In the genomic region with DNA sequence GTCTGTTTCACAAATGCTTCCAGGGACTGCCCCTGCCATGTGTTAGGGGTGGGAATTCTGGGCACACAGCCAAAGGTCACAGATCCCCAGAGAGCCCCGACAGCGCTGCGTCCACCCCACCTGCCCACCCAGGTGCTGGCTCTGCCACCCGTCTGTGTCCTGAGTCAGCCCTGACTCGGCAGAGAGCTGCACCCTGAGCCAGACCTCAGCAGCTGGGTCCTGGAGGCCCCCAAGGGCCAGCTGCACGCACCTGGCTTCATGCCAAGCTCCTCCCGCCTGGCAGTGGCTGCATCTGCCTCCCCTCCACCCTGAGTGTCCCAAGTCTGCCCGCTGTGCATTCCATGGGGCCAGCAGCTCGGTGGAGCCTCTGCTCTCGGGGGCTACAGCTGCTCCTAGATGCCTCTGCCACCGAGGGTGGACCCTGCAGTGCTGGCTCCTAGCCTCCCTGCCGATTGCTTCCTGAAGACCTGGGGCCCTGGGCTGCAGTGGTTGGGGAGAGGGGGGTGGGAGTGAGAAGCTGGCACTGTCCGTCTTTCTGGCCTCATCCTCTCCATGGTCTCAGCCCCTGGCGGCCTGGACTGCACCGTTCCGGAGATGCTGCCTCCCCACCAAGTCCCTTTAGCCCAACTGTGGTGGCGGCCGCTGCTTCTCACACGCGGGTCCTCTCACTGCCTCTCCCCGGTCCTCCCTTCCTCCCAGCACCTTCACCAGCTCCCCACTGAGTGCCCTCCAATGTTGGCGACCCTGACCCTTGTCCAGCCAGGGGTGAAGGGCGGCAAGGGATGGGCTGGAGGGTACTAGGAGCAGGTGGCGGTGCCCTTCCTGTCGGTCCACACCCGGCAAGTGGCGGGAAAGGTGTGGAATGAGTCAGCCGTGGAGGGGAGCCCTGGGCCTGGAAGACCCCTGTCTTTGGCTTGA, we compare ENCODE assay signal across 8 cellular contexts. TPM values are rescaled to one million over a fixed set of nuclear protein-coding genes. Genes with fewer than 3 reads are reported as not detected.
DNase-seq lines count a peak whose midpoint lies in the region; ATAC-seq and TF ChIP-seq lines count a peak whose summit lies in the region.

No MANE protein-coding gene starts in this region.

- TF ChIP-seq CTCF in astrocyte of the spinal cord (IDR thresholded peaks at IDR 0.05; ENCODE audit: low read depth, low read length) (no peak), psoas muscle (IDR thresholded peaks at IDR 0.05) (no peak), GM23338 (conservative IDR thresholded peaks at IDR 0.05; ENCODE audit: low read depth in 2 of 2) (no peak)

- H4K20me1 ChIP-seq in GM23338 (replicated peaks; ENCODE audit: insufficient read depth), result no peaks in the 10 kb centered on the region

- H3K9me2 ChIP-seq in GM23338 (ENCODE audit: insufficient read depth), result no peaks in the 10 kb centered on the region

- H3K4me3 Mint-ChIP-seq in GM23338, result no peak overlapping the region

- H3K27me3 ChIP-seq in psoas muscle (ENCODE audit: insufficient read depth in 3 of 3, low read length in 2 of 3) (peaks cover 0 to 53% (median 18%) of the 10 kb centered on the region in 3 donors), GM23338 (ENCODE audit: insufficient read depth) (peaks cover 42% of the 10 kb centered on the region)

- no peaks in the 10 kb centered on the region for H3F3A ChIP-seq in GM23338 (replicated peaks; ENCODE audit: low read depth)

- DNase-seq in ELR (ENCODE audit: low read depth), result peak; percentile 58
- DNase-seq in NCI-H2029 treated with DMSO at 0.1 percent for 48 hours (lab: John Stamatoyannopoulos, UW), result peak; percentile 39
- peak; percentile 33 for DNase-seq in astrocyte of the spinal cord (ENCODE audit: low read depth, low spot score)
- DNase-seq in psoas muscle, result peak in 1 of 2 donors; percentile 75
- no peak for DNase-seq in activated effector memory CD4-positive, alpha-beta T cell treated with Interleukin-2 at 50 U/mL for 16 hours
- DNase-seq in GM23338 (ENCODE audit: low spot score), result no peak

- H3K27ac ChIP-seq in psoas muscle, result no peak overlapping the region
- H3K27ac ChIP-seq in GM23338 (ENCODE audit: low read depth), result no peak overlapping the region

- H3K4me3 ChIP-seq in astrocyte of the spinal cord (ENCODE audit: low read depth, low read length) (no peak overlapping the region), psoas muscle (no peak overlapping the region), GM23338 (no peak overlapping the region)

- H2AFZ ChIP-seq in GM23338, result no peak overlapping the region

- no peak overlapping the region for H3K4me2 ChIP-seq in GM23338

- WGBS in psoas muscle, 3 donors, result 23 to 28% (median 26%) methylated on average over 23 to 28 of the region's 28 CpGs

- H3K9me3 ChIP-seq in psoas muscle, result no peaks in the 10 kb centered on the region

- peaks cover 27% of the 10 kb centered on the region for H3K4me1 Mint-ChIP-seq in GM23338

- H3K79me2 ChIP-seq in GM23338 (replicated peaks; ENCODE audit: insufficient read depth), result no peaks in the 10 kb centered on the region

- peaks cover 48% of the 10 kb centered on the region for H3K27me3 Mint-ChIP-seq in GM23338 (ENCODE audit: insufficient read depth, low read depth, poor library complexity)

- no peaks in the 10 kb centered on the region; the same call in 2 of the 3 replicates for H3K36me3 Mint-ChIP-seq in GM23338 (ENCODE audit: low read depth)

- no peaks in the 10 kb centered on the region for H3K9me3 Mint-ChIP-seq in GM23338

- ATAC-seq in psoas muscle, result peak in 3 of 4 donors; percentile 14 to 15 (median 14)
- no peak for ATAC-seq in GM18517 (IDR thresholded peaks at IDR 0.05; ENCODE audit: unreplicated experiment)
- ATAC-seq in HG03520 (IDR thresholded peaks at IDR 0.05; ENCODE audit: unreplicated experiment), result no peak
- ATAC-seq in GM23338, result no peak

- H3K27ac Mint-ChIP-seq in GM23338, result no peak overlapping the region

- H3K36me3 ChIP-seq in psoas muscle (ENCODE audit: insufficient read depth in 1 of 2, low read depth in 1 of 2) (no peaks in the 10 kb centered on the region), GM23338 (ENCODE audit: insufficient read depth) (no peaks in the 10 kb centered on the region)

- in situ Hi-C loops in astrocyte of the spinal cord (cut with HindIII; ENCODE audit: low sequenced_read_pairs), result no loop called here

- H3K4me1 ChIP-seq in psoas muscle (peaks cover 17% of the 10 kb centered on the region), GM23338 (ENCODE audit: insufficient read depth) (no peaks in the 10 kb centered on the region; the same call in 1 of the 2 replicates)

- intact Hi-C loops in psoas muscle (cut with DNase I), result loop anchor here in 1 of 2 donors (5.0 kb wide), 1 partner anchor 303 kb away; no protein-coding TSS in a partner anchor

TF ChIP-seq in GM23338, 12 proteins besides CTCF, POLR2A, EP300 and RAD21 (continues in another document):
- TF ChIP-seq EZH2phosphoT487 (IDR thresholded peaks at IDR 0.05; ENCODE audit: unreplicated experiment) (no peak), ZNF331 (CRISPR knock-in tag; IDR thresholded peaks at IDR 0.05; ENCODE audit: low read depth) (no peak), CREB1 (CRISPR knock-in tag; IDR thresholded peaks at IDR 0.05; ENCODE audit: low read depth) (no peak), ZNF114 (CRISPR knock-in tag; IDR thresholded peaks at IDR 0.05) (no peak)
- TF ChIP-seq, protein P1, sequence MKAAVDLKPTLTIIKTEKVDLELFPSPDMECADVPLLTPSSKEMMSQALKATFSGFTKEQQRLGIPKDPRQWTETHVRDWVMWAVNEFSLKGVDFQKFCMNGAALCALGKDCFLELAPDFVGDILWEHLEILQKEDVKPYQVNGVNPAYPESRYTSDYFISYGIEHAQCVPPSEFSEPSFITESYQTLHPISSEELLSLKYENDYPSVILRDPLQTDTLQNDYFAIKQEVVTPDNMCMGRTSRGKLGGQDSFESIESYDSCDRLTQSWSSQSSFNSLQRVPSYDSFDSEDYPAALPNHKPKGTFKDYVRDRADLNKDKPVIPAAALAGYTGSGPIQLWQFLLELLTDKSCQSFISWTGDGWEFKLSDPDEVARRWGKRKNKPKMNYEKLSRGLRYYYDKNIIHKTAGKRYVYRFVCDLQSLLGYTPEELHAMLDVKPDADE (IDR thresholded peaks at IDR 0.05), result no peak

RNA-seq across cellular contexts. Expression of gene SECTM1, which starts 3.0 kb away (rescaled TPM):
- total RNA-seq in psoas muscle, result 1 to 10 TPM; 1.2 to 2.3 (median 1.7) TPM
- 1 to 10 TPM in 2 of 3 donors, under 1 TPM in 1; 0.70 to 1.2 (median 1.0) TPM for polyA plus RNA-seq in psoas muscle
- total RNA-seq in GM23338 (2014; rRNA removed; shearing (Covaris generic)), result 0.16 and 1.3 TPM in 2 replicates
- polyA plus RNA-seq in GM23338 (2016; fragmentation: Nextera tagmentation; extraction: Ambion mirVana), result 0.21 TPM in 1 of 2 replicates, not detected in the other

RNA-seq across cellular contexts. Expression of gene CD7, which starts 13.2 kb away (rescaled TPM):
- under 1 TPM in 3 of 4 donors, not detected in 1; 0.18 to 0.81 (median 0.71) TPM for total RNA-seq in psoas muscle
- polyA plus RNA-seq in psoas muscle (under 1 TPM; 0.13 to 0.19 (median 0.16) TPM), GM23338 (2016; fragmentation: Nextera tagmentation; extraction: Ambion mirVana) (0.44 TPM in 1 of 2 replicates, not detected in the other)
- total RNA-seq in GM23338 (2014; rRNA removed; shearing (Covaris generic)), result 0.42 and 0.58 TPM in 2 replicates

RNA-seq across cellular contexts. Expression of gene TEX19, which starts 28.5 kb away (rescaled TPM):
- total RNA-seq in psoas muscle, result under 1 TPM in 2 of 4 donors, not detected in 2; 0.17 to 0.24 TPM
- polyA plus RNA-seq in psoas muscle, result under 1 TPM; 0.07 to 0.35 (median 0.13) TPM
- 0.66 and 1.1 TPM in 2 replicates for total RNA-seq in GM23338 (2014; rRNA removed; shearing (Covaris generic))
- polyA plus RNA-seq in GM23338 (2016; fragmentation: Nextera tagmentation; extraction: Ambion mirVana), result 0.10 and 0.23 TPM in 2 replicates

RNA-seq across cellular contexts. Expression of gene UTS2R, which starts 41.0 kb away (rescaled TPM):
- 1 to 10 TPM in 2 of 4 donors, under 1 TPM in 1, not detected in 1; 0.15 to 3.8 (median 1.3) TPM for total RNA-seq in psoas muscle
- polyA plus RNA-seq in psoas muscle (under 1 TPM in 1 of 3 donors, not detected in 2; 0.10 TPM), GM23338 (2016; fragmentation: Nextera tagmentation; extraction: Ambion mirVana) (not detected in 2 replicates)
- total RNA-seq in GM23338 (2014; rRNA removed; shearing (Covaris generic)), result 0.49 and 0.82 TPM in 2 replicates

RNA-seq across cellular contexts. Expression of gene CSNK1D, which starts 57.1 kb away (rescaled TPM):
- total RNA-seq in psoas muscle, result 100 to 1,000 TPM in 3 of 4 donors, 10 to 100 TPM in 1; 73.5 to 139 (median 116) TPM
- 100 to 1,000 TPM in 1 of 3 donors, 10 to 100 TPM in 2; 74.3 to 124 (median 92.7) TPM for polyA plus RNA-seq in psoas muscle
- total RNA-seq in GM23338 (2014; rRNA removed; shearing (Covaris generic)), result 48.4 and 66.4 TPM in 2 replicates
- polyA plus RNA-seq in GM23338 (2016; fragmentation: Nextera tagmentation; extraction: Ambion mirVana), result 43.5 and 55.3 TPM in 2 replicates

Comparison
In these comparisons a context has a peak if more than half of its experiments do, and no peak if none do; other contexts are left out.
1. DNase-seq: peak in ELR (single experiment), NCI-H2029 treated with DMSO at 0.1 percent for 48 hours (single experiment) and astrocyte of the spinal cord (single experiment); none in activated effector memory CD4-positive, alpha-beta T cell treated with Interleukin-2 at 50 U/mL for 16 hours (single experiment) and GM23338 (single experiment).
2. ATAC-seq: peak in psoas muscle (3 of 4); none in GM18517 (single experiment), HG03520 (single experiment) and GM23338 (single experiment).